12 cellular contexts compared by ENCODE assay signal in the genomic region with DNA sequence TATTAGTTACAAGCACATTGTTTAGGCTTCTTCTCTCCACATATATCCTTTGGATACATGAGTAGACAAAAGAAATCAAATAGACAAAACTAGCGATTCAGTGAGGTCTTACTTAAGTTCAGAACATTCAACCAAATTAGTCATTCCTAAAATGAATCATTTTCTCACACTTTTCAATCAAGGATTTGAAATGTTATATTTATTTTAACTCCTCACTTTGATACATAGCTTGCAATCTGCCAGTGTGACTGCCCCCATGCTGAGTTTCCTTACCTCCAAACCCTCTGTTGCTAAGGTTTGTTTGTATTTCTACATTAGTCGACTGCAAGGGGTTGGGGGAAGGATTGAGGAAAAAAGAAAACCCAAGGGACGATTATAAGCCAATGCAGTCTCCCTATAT. TPM values are rescaled to one million over a fixed set of nuclear protein-coding genes. Genes with fewer than 3 reads are reported as not detected.
DNase-seq lines count a peak whose midpoint lies in the region; ATAC-seq, FAIRE-seq and TF ChIP-seq lines count a peak whose summit lies in the region.
"Had no signal": no experiment of that assay in that cellular context is flagged by ENCODE, and none has a peak within 500 bp of the region (broad histone marks: within the 10 kb centered on the region; RNA-seq: fewer than 3 reads in every experiment).

No MANE protein-coding gene starts in this region.

- peak overlapping the region; percentile 73 for H3K4me3 Mint-ChIP-seq in natural killer cell treated with Interleukin-12 subunit alpha and Interleukin-12 subunit beta and Interleukin-15 and Interleukin-18, amount 100 ng/mL, for 72 hours
- H3K4me3 Mint-ChIP-seq in natural killer cell = no peak overlapping the region
- H3K4me3 Mint-ChIP-seq: activated naive CD8-positive, alpha-beta T cell had no signal

- no peaks in the 10 kb centered on the region for H4K20me1 ChIP-seq in HepG2 (ENCODE audit: insufficient read depth, low read length)

- H3K36me3 Mint-ChIP-seq in natural killer cell treated with Interleukin-12 subunit alpha and Interleukin-12 subunit beta and Interleukin-15 and Interleukin-18, amount 100 ng/mL, for 72 hours = no peaks in the 10 kb centered on the region
- H3K36me3 Mint-ChIP-seq in natural killer cell = no peaks in the 10 kb centered on the region
- H3K36me3 Mint-ChIP-seq: activated naive CD8-positive, alpha-beta T cell had no signal

- TF ChIP-seq EP300 in HepG2 (IDR thresholded peaks at IDR 0.05; ENCODE audit: low read depth in 2 of 2, low read length in 2 of 2) (no peak), HepG2 (CRISPR knock-in tag; IDR thresholded peaks at IDR 0.05; ENCODE audit: borderline replicate concordance) (no peak)

- CTCF ChIA-PET in HepG2 (lab: Yijun Ruan, JAX; ENCODE audit: low intra/inter-chr PET ratio, low total read pairs) = no interaction called here

- no peaks in the 10 kb centered on the region for H3K79me2 ChIP-seq in HepG2 (ENCODE audit: insufficient read depth, low read length)

- H3K4me2 ChIP-seq in HepG2 (ENCODE audit: low read depth, low read length) = no peak overlapping the region

- intact Hi-C loops in natural killer cell (cut with micrococcal nuclease) = no loop called here
- intact Hi-C loops in HepG2 (cut with micrococcal nuclease; ENCODE audit: unreplicated experiment) = loop anchor here (5.0 kb wide), 1 partner anchor 78 kb away; no protein-coding TSS in a partner anchor
- intact Hi-C loops in head of caudate nucleus (cut with DNase I) = no loop called here

- H3K27ac Mint-ChIP-seq in natural killer cell treated with Interleukin-12 subunit alpha and Interleukin-12 subunit beta and Interleukin-15 and Interleukin-18, amount 100 ng/mL, for 72 hours = no peak overlapping the region
- no peak overlapping the region for H3K27ac Mint-ChIP-seq in natural killer cell
- H3K27ac Mint-ChIP-seq: activated naive CD8-positive, alpha-beta T cell had no signal

- no peak overlapping the region for H3K4me3 ChIP-seq in HepG2 (replicated peaks in 1 of 3; ENCODE audit: insufficient read depth in 1 of 3, low read depth in 2 of 3, low read length in 3 of 3)

- in situ Hi-C loops in HepG2 (cut with HindIII; ENCODE audit: extremely low pct_ligation_motif_present, low pct_unique_long_range_greater_than_20kb) = no loop called here

- DNase-seq in natural killer cell treated with Interleukin-12 subunit alpha and Interleukin-12 subunit beta and Interleukin-15 and Interleukin-18, amount 100 ng/mL, for 72 hours (ENCODE audit: low spot score) = no peak
- no peak for DNase-seq in natural killer cell
- DNase-seq in RCC 7860 (ENCODE audit: low spot score) = peak; percentile 15
- DNase-seq in NCI-H2227 (lab: John Stamatoyannopoulos, UW; ENCODE audit: unreplicated experiment) = no peak
- DNase-seq in HepG2 (ENCODE audit: low spot score) = no peak
- DNase-seq in SW 1271 (lab: John Stamatoyannopoulos, UW) = no peak
- no peak for DNase-seq in head of caudate nucleus
- DNase-seq: effector CD8-positive, alpha-beta T cell; NCI-H2029; T-helper 2 cell had no signal

- no peak overlapping the region for H3K9ac ChIP-seq in HepG2 (ENCODE audit: insufficient read depth, low read depth, low read length)

- H3K27ac ChIP-seq in HepG2 (ENCODE audit: extremely low read length, insufficient read depth, low read length) = no peak overlapping the region

- no peaks in the 10 kb centered on the region for H3K9me3 ChIP-seq in HepG2 (ENCODE audit: low read length)

- TF ChIP-seq RAD21 in HepG2 (CRISPR knock-in tag; IDR thresholded peaks at IDR 0.05) = no peak

- TF ChIP-seq POLR2A in HepG2 (IDR thresholded peaks at IDR 0.05; ENCODE audit: insufficient read depth in 1 of 2, low read depth in 2 of 2, low read length in 2 of 2) = no peak

- no peaks in the 10 kb centered on the region for H3K9me3 Mint-ChIP-seq in natural killer cell treated with Interleukin-12 subunit alpha and Interleukin-12 subunit beta and Interleukin-15 and Interleukin-18, amount 100 ng/mL, for 72 hours
- no peaks in the 10 kb centered on the region for H3K9me3 Mint-ChIP-seq in natural killer cell

- peaks cover 10% of the 10 kb centered on the region in 2 donors for H3K4me1 Mint-ChIP-seq in natural killer cell treated with Interleukin-12 subunit alpha and Interleukin-12 subunit beta and Interleukin-15 and Interleukin-18, amount 100 ng/mL, for 72 hours (ENCODE audit: low read depth in 2 of 2)
- peaks cover 6% of the 10 kb centered on the region in 2 donors for H3K4me1 Mint-ChIP-seq in natural killer cell

- ATAC-seq in natural killer cell treated with Interleukin-12 subunit alpha and Interleukin-12 subunit beta and Interleukin-15 and Interleukin-18, amount 100 ng/mL, for 72 hours = peak in 1 of 2 donors; percentile 63
- ATAC-seq in natural killer cell (no peak), HG02852 (IDR thresholded peaks at IDR 0.05; ENCODE audit: unreplicated experiment) (peak; percentile 10), HepG2 (no peak)

- no peak for FAIRE-seq in RCC 7860 (lab: Jason Lieb, UNC)
- no peak for FAIRE-seq in HepG2 (lab: Jason Lieb, UNC)

- TF ChIP-seq CTCF in natural killer cell (IDR thresholded peaks at IDR 0.05) (no peak), HepG2 (CRISPR knock-in tag; IDR thresholded peaks at IDR 0.05) (no peak)

- peaks cover 14 to 38% of the 10 kb centered on the region in 2 experiments for H3K27me3 ChIP-seq in HepG2 (ENCODE audit: control insufficient read depth in 1 of 2, insufficient read depth in 2 of 2, low read length in 2 of 2)

- H3K4me1 ChIP-seq in HepG2 (ENCODE audit: insufficient read depth, low read length) = peaks cover 12% of the 10 kb centered on the region

- peaks cover 45% of the 10 kb centered on the region in 2 donors for H3K27me3 Mint-ChIP-seq in natural killer cell treated with Interleukin-12 subunit alpha and Interleukin-12 subunit beta and Interleukin-15 and Interleukin-18, amount 100 ng/mL, for 72 hours
- peaks cover 35 to 75% of the 10 kb centered on the region in 2 donors for H3K27me3 Mint-ChIP-seq in natural killer cell (ENCODE audit: low read depth in 2 of 2)

- H2AFZ ChIP-seq in HepG2 (ENCODE audit: low read length) = no peak overlapping the region

- no peaks in the 10 kb centered on the region for H3K36me3 ChIP-seq in HepG2 (replicated peaks in 1 of 2; ENCODE audit: control insufficient read depth in 1 of 2, insufficient read depth in 2 of 2, low read length in 2 of 2)

- WGBS in HepG2 (ENCODE audit: low lambda C conversion rate) = 2% methylated on average over 3 of the region's 3 CpGs

- POLR2A ChIA-PET in HepG2 (lab: Yijun Ruan, JAX) = no interaction called here

- no TSS peak for BruUV-seq in HepG2 (replicated peaks; lab: Mats Ljungman, UMichigan)

TF ChIP-seq in HepG2, 621 proteins besides CTCF, POLR2A, EP300 and RAD21 (continues in another document):
- TF ChIP-seq, protein P1, sequence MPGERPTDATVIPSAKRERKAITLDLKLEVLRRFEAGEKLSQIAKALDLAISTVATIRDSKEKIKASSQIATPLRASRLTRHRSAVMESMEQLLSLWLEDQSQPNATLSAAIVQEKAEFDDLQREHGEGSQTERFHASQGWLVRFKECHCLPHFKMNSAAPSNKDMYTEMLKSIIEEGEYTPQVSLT (CRISPR knock-in tag; IDR thresholded peaks at IDR 0.05; ENCODE audit: borderline replicate concordance, low read depth) = no peak
- TF ChIP-seq PAF1 (CRISPR knock-in tag; IDR thresholded peaks at IDR 0.05) = no peak
- TF ChIP-seq, protein P2, sequence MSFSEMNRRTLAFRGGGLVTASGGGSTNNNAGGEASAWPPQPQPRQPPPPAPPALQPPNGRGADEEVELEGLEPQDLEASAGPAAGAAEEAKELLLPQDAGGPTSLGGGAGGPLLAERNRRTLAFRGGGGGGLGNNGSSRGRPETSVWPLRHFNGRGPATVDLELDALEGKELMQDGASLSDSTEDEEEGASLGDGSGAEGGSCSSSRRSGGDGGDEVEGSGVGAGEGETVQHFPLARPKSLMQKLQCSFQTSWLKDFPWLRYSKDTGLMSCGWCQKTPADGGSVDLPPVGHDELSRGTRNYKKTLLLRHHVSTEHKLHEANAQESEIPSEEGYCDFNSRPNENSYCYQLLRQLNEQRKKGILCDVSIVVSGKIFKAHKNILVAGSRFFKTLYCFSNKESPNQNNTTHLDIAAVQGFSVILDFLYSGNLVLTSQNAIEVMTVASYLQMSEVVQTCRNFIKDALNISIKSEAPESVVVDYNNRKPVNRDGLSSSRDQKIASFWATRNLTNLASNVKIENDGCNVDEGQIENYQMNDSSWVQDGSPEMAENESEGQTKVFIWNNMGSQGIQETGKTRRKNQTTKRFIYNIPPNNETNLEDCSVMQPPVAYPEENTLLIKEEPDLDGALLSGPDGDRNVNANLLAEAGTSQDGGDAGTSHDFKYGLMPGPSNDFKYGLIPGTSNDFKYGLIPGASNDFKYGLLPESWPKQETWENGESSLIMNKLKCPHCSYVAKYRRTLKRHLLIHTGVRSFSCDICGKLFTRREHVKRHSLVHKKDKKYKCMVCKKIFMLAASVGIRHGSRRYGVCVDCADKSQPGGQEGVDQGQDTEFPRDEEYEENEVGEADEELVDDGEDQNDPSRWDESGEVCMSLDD (CRISPR knock-in tag; IDR thresholded peaks at IDR 0.05; ENCODE audit: borderline replicate concordance) = no peak

RNA-seq across cellular contexts. Expression of a gene that starts 3.5 kb away (rescaled TPM):
- under 1 TPM in 1 of 2 donors, not detected in 1; 0.70 TPM for total RNA-seq in natural killer cell treated with Interleukin-12 subunit alpha and Interleukin-12 subunit beta and Interleukin-15 and Interleukin-18, amount 100 ng/mL, for 72 hours
- total RNA-seq in natural killer cell (not detected), HepG2 (2016; rRNA removed; fragmentation: Illumina TruSeq; extraction: Trizol) (not detected in 2 replicates)
- not detected in 2 replicates for total RNA-seq in HepG2 (2016; cell fraction: cytosol; rRNA removed; fragmentation: Illumina TruSeq; extraction: Trizol; ENCODE audit: low read depth)
- total RNA-seq in HepG2 (2016; cell fraction: insoluble cytoplasmic fraction; rRNA removed; fragmentation: Illumina TruSeq; extraction: Trizol) = not detected in 2 replicates
- total RNA-seq in HepG2 (2016; cell fraction: membrane; rRNA removed; fragmentation: Illumina TruSeq; extraction: Trizol) = not detected in 2 replicates
- not detected in 2 replicates for total RNA-seq in HepG2 (2016; cell fraction: nucleus; rRNA removed; fragmentation: Illumina TruSeq; extraction: Trizol)
- polyA plus RNA-seq in HepG2 (2011; rRNA removed) = 0.03 TPM in 1 of 2 replicates, not detected in the other
- 0.01 TPM in 1 of 2 replicates, not detected in the other for polyA plus RNA-seq in HepG2 (2011; cell fraction: cytosol; rRNA removed)
- not detected in 2 replicates for polyA plus RNA-seq in HepG2 (2011; cell fraction: nucleus; rRNA removed)
- polyA plus RNA-seq in HepG2 (2012) = not detected in 2 replicates
- polyA plus RNA-seq in HepG2 (2016; cell fraction: cytosol; fragmentation: Illumina TruSeq; extraction: Trizol; ENCODE audit: low read depth) = not detected in 2 replicates
- not detected in 2 replicates for polyA plus RNA-seq in HepG2 (2016; cell fraction: insoluble cytoplasmic fraction; fragmentation: Illumina TruSeq; extraction: Trizol; ENCODE audit: low read depth)
- not detected in 2 replicates for polyA plus RNA-seq in HepG2 (2016; cell fraction: membrane; fragmentation: Illumina TruSeq; extraction: Trizol; ENCODE audit: low read depth)
- not detected in 2 replicates for polyA plus RNA-seq in HepG2 (2016; cell fraction: nucleus; fragmentation: Illumina TruSeq; extraction: Trizol; ENCODE audit: insufficient read depth, low read depth)
- not detected in 2 replicates for polyA minus RNA-seq in HepG2 (2011; rRNA and poly(A)+ RNA removed; ENCODE audit: low replicate concordance)
- polyA minus RNA-seq in HepG2 (2011; cell fraction: cytosol; rRNA and poly(A)+ RNA removed) = not detected in 2 replicates
- not detected in 2 replicates for polyA minus RNA-seq in HepG2 (2011; cell fraction: nucleus; rRNA and poly(A)+ RNA removed)
